Comparison of ENCODE assay signal across 1 cellular context in the genomic region with DNA sequence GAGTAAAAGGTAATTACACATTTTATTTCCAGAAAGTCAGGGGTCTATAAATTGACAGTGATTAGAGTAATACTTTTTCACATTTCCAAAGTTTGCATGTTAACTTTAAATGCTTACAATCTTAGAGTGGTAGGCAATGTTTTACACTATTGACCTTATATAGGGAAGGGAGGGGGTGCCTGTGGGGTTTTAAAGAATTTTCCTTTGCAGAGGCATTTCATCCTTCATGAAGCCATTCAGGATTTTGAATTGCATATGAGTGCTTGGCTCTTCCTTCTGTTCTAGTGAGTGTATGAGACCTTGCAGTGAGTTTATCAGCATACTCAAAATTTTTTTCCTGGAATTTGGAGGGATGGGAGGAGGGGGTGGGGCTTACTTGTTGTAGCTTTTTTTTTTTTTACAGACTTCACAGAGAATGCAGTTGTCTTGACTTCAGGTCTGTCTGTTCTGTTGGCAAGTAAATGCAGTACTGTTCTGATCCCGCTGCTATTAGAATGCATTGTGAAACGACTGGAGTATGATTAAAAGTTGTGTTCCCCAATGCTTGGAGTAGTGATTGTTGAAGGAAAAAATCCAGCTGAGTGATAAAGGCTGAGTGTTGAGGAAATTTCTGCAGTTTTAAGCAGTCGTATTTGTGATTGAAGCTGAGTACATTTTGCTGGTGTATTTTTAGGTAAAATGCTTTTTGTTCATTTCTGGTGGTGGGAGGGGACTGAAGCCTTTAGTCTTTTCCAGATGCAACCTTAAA.
TF ChIP-seq lines count a peak whose summit lies in the region.

No MANE protein-coding gene starts in this region.

TF ChIP-seq in K562, 482 proteins besides CTCF, POLR2A, EP300 and RAD21 (continues in another document):
- TF ChIP-seq SMAD3 (CRISPR knock-in tag; conservative IDR thresholded peaks at IDR 0.05) = peak; percentile 84
- TF ChIP-seq BRD9 (IDR thresholded peaks at IDR 0.05; ENCODE audit: low read depth, partially characterized antibody) = no peak
- TF ChIP-seq RBM14 (IDR thresholded peaks at IDR 0.05; ENCODE audit: borderline replicate concordance, insufficient read depth, low read depth, low read length) = no peak
- no peak for TF ChIP-seq RCOR1 (IDR thresholded peaks at IDR 0.05; ENCODE audit: borderline replicate concordance in 1 of 2, low read depth in 2 of 2, low read length in 2 of 2)
- TF ChIP-seq ZNF780A (CRISPR knock-in tag; IDR thresholded peaks at IDR 0.05) = peak; percentile 87
- TF ChIP-seq MGA (IDR thresholded peaks at IDR 0.05) = no peak
- peak; percentile 74 for TF ChIP-seq SIRT6 (IDR thresholded peaks at IDR 0.05; ENCODE audit: low read depth, low read length)
- peak; percentile 37 for TF ChIP-seq PCBP1 (IDR thresholded peaks at IDR 0.05; ENCODE audit: low read depth, low read length, poor library complexity, severe bottlenecking)
- TF ChIP-seq RBM22 (IDR thresholded peaks at IDR 0.05; ENCODE audit: low read depth, low read length, poor library complexity, severe bottlenecking) = peak; percentile 95
- TF ChIP-seq ZNF217 (CRISPR knock-in tag; IDR thresholded peaks at IDR 0.05) = no peak
- TF ChIP-seq NCOA1 (IDR thresholded peaks at IDR 0.05; ENCODE audit: low read depth) = no peak
- TF ChIP-seq, protein P1, sequence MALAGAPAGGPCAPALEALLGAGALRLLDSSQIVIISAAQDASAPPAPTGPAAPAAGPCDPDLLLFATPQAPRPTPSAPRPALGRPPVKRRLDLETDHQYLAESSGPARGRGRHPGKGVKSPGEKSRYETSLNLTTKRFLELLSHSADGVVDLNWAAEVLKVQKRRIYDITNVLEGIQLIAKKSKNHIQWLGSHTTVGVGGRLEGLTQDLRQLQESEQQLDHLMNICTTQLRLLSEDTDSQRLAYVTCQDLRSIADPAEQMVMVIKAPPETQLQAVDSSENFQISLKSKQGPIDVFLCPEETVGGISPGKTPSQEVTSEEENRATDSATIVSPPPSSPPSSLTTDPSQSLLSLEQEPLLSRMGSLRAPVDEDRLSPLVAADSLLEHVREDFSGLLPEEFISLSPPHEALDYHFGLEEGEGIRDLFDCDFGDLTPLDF (CRISPR knock-in tag; IDR thresholded peaks at IDR 0.05) = no peak
- no peak; the same call in 1 of the 2 replicates for TF ChIP-seq BACH1 (tag; IDR thresholded peaks at IDR 0.05)
- no peak for TF ChIP-seq ZNF24 (IDR thresholded peaks at IDR 0.05)
- no peak for TF ChIP-seq GTF3C2 (IDR thresholded peaks at IDR 0.05; ENCODE audit: borderline replicate concordance, extremely low read depth, insufficient read length)
- no peak for TF ChIP-seq CSDE1 (IDR thresholded peaks at IDR 0.05)
- TF ChIP-seq CBX2 (IDR thresholded peaks at IDR 0.05; ENCODE audit: insufficient read depth, low read length, poor library complexity, severe bottlenecking) = no peak
- TF ChIP-seq XRCC3 (IDR thresholded peaks at IDR 0.05) = peak; percentile 19; the same call in 1 of the 2 replicates
- no peak for TF ChIP-seq ZEB2 (IDR thresholded peaks at IDR 0.05)
- TF ChIP-seq HLTF (IDR thresholded peaks at IDR 0.05) = no peak
- TF ChIP-seq ZNF263 (CRISPR knock-in tag; IDR thresholded peaks at IDR 0.05; ENCODE audit: borderline replicate concordance) = no peak; the same call in 1 of the 2 replicates
- TF ChIP-seq, protein P2, sequence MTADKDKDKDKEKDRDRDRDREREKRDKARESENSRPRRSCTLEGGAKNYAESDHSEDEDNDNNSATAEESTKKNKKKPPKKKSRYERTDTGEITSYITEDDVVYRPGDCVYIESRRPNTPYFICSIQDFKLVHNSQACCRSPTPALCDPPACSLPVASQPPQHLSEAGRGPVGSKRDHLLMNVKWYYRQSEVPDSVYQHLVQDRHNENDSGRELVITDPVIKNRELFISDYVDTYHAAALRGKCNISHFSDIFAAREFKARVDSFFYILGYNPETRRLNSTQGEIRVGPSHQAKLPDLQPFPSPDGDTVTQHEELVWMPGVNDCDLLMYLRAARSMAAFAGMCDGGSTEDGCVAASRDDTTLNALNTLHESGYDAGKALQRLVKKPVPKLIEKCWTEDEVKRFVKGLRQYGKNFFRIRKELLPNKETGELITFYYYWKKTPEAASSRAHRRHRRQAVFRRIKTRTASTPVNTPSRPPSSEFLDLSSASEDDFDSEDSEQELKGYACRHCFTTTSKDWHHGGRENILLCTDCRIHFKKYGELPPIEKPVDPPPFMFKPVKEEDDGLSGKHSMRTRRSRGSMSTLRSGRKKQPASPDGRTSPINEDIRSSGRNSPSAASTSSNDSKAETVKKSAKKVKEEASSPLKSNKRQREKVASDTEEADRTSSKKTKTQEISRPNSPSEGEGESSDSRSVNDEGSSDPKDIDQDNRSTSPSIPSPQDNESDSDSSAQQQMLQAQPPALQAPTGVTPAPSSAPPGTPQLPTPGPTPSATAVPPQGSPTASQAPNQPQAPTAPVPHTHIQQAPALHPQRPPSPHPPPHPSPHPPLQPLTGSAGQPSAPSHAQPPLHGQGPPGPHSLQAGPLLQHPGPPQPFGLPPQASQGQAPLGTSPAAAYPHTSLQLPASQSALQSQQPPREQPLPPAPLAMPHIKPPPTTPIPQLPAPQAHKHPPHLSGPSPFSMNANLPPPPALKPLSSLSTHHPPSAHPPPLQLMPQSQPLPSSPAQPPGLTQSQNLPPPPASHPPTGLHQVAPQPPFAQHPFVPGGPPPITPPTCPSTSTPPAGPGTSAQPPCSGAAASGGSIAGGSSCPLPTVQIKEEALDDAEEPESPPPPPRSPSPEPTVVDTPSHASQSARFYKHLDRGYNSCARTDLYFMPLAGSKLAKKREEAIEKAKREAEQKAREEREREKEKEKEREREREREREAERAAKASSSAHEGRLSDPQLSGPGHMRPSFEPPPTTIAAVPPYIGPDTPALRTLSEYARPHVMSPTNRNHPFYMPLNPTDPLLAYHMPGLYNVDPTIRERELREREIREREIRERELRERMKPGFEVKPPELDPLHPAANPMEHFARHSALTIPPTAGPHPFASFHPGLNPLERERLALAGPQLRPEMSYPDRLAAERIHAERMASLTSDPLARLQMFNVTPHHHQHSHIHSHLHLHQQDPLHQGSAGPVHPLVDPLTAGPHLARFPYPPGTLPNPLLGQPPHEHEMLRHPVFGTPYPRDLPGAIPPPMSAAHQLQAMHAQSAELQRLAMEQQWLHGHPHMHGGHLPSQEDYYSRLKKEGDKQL (CRISPR knock-in tag; IDR thresholded peaks at IDR 0.05; ENCODE audit: borderline replicate concordance) = peak; percentile 43; the same call in 1 of the 2 replicates
- TF ChIP-seq, protein P3, sequence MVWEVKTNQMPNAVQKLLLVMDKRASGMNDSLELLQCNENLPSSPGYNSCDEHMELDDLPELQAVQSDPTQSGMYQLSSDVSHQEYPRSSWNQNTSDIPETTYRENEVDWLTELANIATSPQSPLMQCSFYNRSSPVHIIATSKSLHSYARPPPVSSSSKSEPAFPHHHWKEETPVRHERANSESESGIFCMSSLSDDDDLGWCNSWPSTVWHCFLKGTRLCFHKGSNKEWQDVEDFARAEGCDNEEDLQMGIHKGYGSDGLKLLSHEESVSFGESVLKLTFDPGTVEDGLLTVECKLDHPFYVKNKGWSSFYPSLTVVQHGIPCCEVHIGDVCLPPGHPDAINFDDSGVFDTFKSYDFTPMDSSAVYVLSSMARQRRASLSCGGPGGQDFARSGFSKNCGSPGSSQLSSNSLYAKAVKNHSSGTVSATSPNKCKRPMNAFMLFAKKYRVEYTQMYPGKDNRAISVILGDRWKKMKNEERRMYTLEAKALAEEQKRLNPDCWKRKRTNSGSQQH (CRISPR knock-in tag; IDR thresholded peaks at IDR 0.05) = peak; percentile 73
- TF ChIP-seq, protein P4, sequence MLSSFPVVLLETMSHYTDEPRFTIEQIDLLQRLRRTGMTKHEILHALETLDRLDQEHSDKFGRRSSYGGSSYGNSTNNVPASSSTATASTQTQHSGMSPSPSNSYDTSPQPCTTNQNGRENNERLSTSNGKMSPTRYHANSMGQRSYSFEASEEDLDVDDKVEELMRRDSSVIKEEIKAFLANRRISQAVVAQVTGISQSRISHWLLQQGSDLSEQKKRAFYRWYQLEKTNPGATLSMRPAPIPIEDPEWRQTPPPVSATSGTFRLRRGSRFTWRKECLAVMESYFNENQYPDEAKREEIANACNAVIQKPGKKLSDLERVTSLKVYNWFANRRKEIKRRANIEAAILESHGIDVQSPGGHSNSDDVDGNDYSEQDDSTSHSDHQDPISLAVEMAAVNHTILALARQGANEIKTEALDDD (IDR thresholded peaks at IDR 0.05) = no peak
